ENCODE assay signal across 24 cellular contexts in genomic region chr10:17801507-17801906, GRCh38. TPM values are rescaled to one million over a fixed set of nuclear protein-coding genes. Genes with fewer than 3 reads are reported as not detected.
A peak's percentile ranks its signal among the peaks of the same experiment; 100 is the strongest.
DNase-seq lines count a peak whose midpoint lies in the region; ATAC-seq and TF ChIP-seq lines count a peak whose summit lies in the region.
"Had no signal": no experiment of that assay in that cellular context is flagged by ENCODE, and none has a peak within 500 bp of the region (broad histone marks: within the 10 kb centered on the region; RNA-seq: fewer than 3 reads in every experiment).

No MANE protein-coding gene starts in this region.

- no peak overlapping the region for H3K4me3 Mint-ChIP-seq in neural crest cell
- H3K4me3 Mint-ChIP-seq: nephron had no signal

- no peaks in the 10 kb centered on the region for H3K4me1 ChIP-seq in body of pancreas

- TF ChIP-seq POLR2A in body of pancreas (IDR thresholded peaks at IDR 0.05) (no peak), lower leg skin (IDR thresholded peaks at IDR 0.05) (no peak)

- H3K9me3 ChIP-seq in body of pancreas: no peaks in the 10 kb centered on the region
- H3K9me3 ChIP-seq: testis had no signal

- no peak overlapping the region for H3K27ac ChIP-seq in body of pancreas
- H3K27ac ChIP-seq: BLaER1, RWPE1 had no signal

- H3K27me3 ChIP-seq in body of pancreas: no peaks in the 10 kb centered on the region
- H3K27me3 ChIP-seq: BLaER1, testis had no signal

- no peaks in the 10 kb centered on the region for H3K9me3 Mint-ChIP-seq in neural crest cell

- no peaks in the 10 kb centered on the region for H3K36me3 ChIP-seq in body of pancreas (replicated peaks in 1 of 2; ENCODE audit: insufficient read depth in 1 of 2, low read depth in 2 of 2)
- H3K36me3 ChIP-seq: BLaER1 had no signal

- 64 to 73% methylated on average over 3 of the region's 3 CpGs for WGBS in body of pancreas, 2 donors
- WGBS in lower leg skin, 2 donors: 81 to 90% methylated on average over 3 of the region's 3 CpGs

- no peak for DNase-seq in GM12864 (ENCODE audit: low read depth)
- DNase-seq in body of pancreas: no peak
- DNase-seq in neural crest cell (ENCODE audit: low read depth, low spot score): no peak
- DNase-seq in posterior cingulate gyrus: no peak
- DNase-seq in GDM1 (lab: John Stamatoyannopoulos, UW): no peak
- no peak for DNase-seq in lower leg skin (ENCODE audit: low spot score in 2 of 2)
- no peak for DNase-seq in 8988T
- DNase-seq: activated CD4-positive, alpha-beta T cell treated with anti-CD3 and anti-CD28 coated beads for 48 hours; activated CD8-positive, alpha-beta memory T cell treated with anti-CD3 and anti-CD28 coated beads, Interleukin-2, amount 50 U/mL, for 4 hours; activated naive CD4-positive, alpha-beta T cell; aorta; HCEC 1CT; hypothalamus; KBM-7; mesenchymal stem cell; NCI-H1105 treated with DMSO at 0.1 percent for 48 hours; NCI-H526 treated with DMSO at 0.1 percent for 48 hours; stimulated activated CD4-positive, alpha-beta T cell treated with anti-CD3 and anti-CD28 coated beads, Interleukin-12 subunit alpha, Interleukin-12 subunit beta, amount 100 ng/mL, for 4 hours; SW 1271; testis had no signal

- no peak for ATAC-seq in body of pancreas

- no peak overlapping the region for H3K27ac Mint-ChIP-seq in neural crest cell (ENCODE audit: unreplicated experiment)
- H3K27ac Mint-ChIP-seq: nephron had no signal

- H3K36me3 Mint-ChIP-seq in neural crest cell (ENCODE audit: low read depth): no peaks in the 10 kb centered on the region

- intact Hi-C loops in body of pancreas (cut with DNase I) (no loop called here), posterior cingulate gyrus (cut with DNase I) (no loop called here), lower leg skin (cut with DNase I; ENCODE audit: low total_unique reads) (no loop called here)

- H3K4me3 ChIP-seq in GM12864 (ENCODE audit: low read depth, low read length): no peak overlapping the region
- no peak overlapping the region for H3K4me3 ChIP-seq in body of pancreas
- H3K4me3 ChIP-seq in lower leg skin (ENCODE audit: low read depth, poor library complexity, severe bottlenecking): no peak overlapping the region
- H3K4me3 ChIP-seq: BLaER1, testis had no signal

- no peaks in the 10 kb centered on the region for H3K27me3 Mint-ChIP-seq in neural crest cell (ENCODE audit: low read depth)

- TF ChIP-seq CTCF in GM12864 (IDR thresholded peaks at IDR 0.05; ENCODE audit: low read depth, low read length, missing control alignments): peak; percentile 12
- TF ChIP-seq CTCF in LNCAP (IDR thresholded peaks at IDR 0.05): peak; percentile 23; the same call in 1 of the 2 replicates
- peak in 5 of 7 experiments; percentile 14 to 27 (median 21) for TF ChIP-seq CTCF in body of pancreas (IDR thresholded peaks at IDR 0.05)
- peak; percentile 38 for TF ChIP-seq CTCF in neural crest cell (conservative IDR thresholded peaks at IDR 0.05)
- TF ChIP-seq CTCF in lower leg skin (IDR thresholded peaks at IDR 0.05): no peak

- H3K4me1 Mint-ChIP-seq in neural crest cell: no peaks in the 10 kb centered on the region
- H3K4me1 Mint-ChIP-seq: nephron had no signal

RNA-seq across cellular contexts. Expression of gene MRC1, which starts 7.6 kb away (rescaled TPM):
- 10 to 100 TPM; 10.2 to 19.5 TPM for total RNA-seq in body of pancreas
- total RNA-seq in neural crest cell: not detected in 2 replicates
- 10 to 100 TPM in 1 of 4 donors, 1 to 10 TPM in 3; 4.9 to 19.2 (median 8.6) TPM for total RNA-seq in lower leg skin

RNA-seq across cellular contexts. Expression of gene TMEM236, which starts 49.5 kb away (rescaled TPM):
- total RNA-seq in body of pancreas (under 1 TPM; 0.52 to 0.66 TPM), neural crest cell (0.05 TPM in 1 of 2 replicates, not detected in the other), lower leg skin (under 1 TPM; 0.08 to 0.95 (median 0.55) TPM)

Comparison
In these comparisons a context has a peak if more than half of its experiments do, and no peak if none do; other contexts are left out.
1. CTCF ChIP-seq: peak in GM12864 (single experiment), LNCAP (single experiment), body of pancreas (5 of 7) and neural crest cell (single experiment); none in lower leg skin (0 of 3).